Comparison of ENCODE assay signal across 8 cellular contexts in genomic region chr9:6686396-6686795, GRCh38. TPM values are rescaled to one million over a fixed set of nuclear protein-coding genes. Genes with fewer than 3 reads are reported as not detected.
DNase-seq lines count a peak whose midpoint lies in the region; ATAC-seq and TF ChIP-seq lines count a peak whose summit lies in the region.

No MANE protein-coding gene starts in this region.

- H3K4me1 ChIP-seq in SK-N-SH (ENCODE audit: control insufficient read depth in 1 of 2, insufficient read depth in 2 of 2, low read depth in 1 of 2, low read length in 1 of 2), result no peaks in the 10 kb centered on the region; a peak in 1 of 4 replicates

- peak overlapping the region; percentile 16 to 36 for H3K4me3 Mint-ChIP-seq in stimulated activated naive B cell treated with anti-CD40 and anti-IgM and Interleukin-4, amounts not matched to agents 10 μg/mL and 1 μg/mL and 100 μg/mL, for 72 hours
- no peak overlapping the region for H3K4me3 Mint-ChIP-seq in mesothelial cell of epicardium

- peaks cover 36% of the 10 kb centered on the region for H3K79me2 ChIP-seq in SK-N-SH (ENCODE audit: insufficient read depth)

- peaks cover 26 to 49% of the 10 kb centered on the region in 2 donors for H3K4me1 Mint-ChIP-seq in stimulated activated naive B cell treated with anti-CD40 and anti-IgM and Interleukin-4, amounts not matched to agents 10 μg/mL and 1 μg/mL and 100 μg/mL, for 72 hours
- peaks cover 10% of the 10 kb centered on the region for H3K4me1 Mint-ChIP-seq in mesothelial cell of epicardium

- no peak for DNase-seq in SK-N-SH
- peak; percentile 14 for DNase-seq in NCI-H69 (lab: John Stamatoyannopoulos, UW)
- DNase-seq in erythroblast (lab: John Stamatoyannopoulos, UW), result peak; percentile 12 to 20
- DNase-seq in stimulated activated naive B cell treated with anti-CD40 and anti-IgM and Interleukin-4, amounts not matched to agents 10 μg/mL and 1 μg/mL and 100 μg/mL, for 72 hours, result no peak
- DNase-seq in mesothelial cell of epicardium (ENCODE audit: low spot score in 2 of 2, unreplicated experiment in 2 of 2), result no peak
- DNase-seq in NCI-H146 (lab: John Stamatoyannopoulos, UW), result no peak

- H3K27me3 Mint-ChIP-seq in stimulated activated naive B cell treated with anti-CD40 and anti-IgM and Interleukin-4, amounts not matched to agents 10 μg/mL and 1 μg/mL and 100 μg/mL, for 72 hours, result no peaks in the 10 kb centered on the region
- no peaks in the 10 kb centered on the region for H3K27me3 Mint-ChIP-seq in mesothelial cell of epicardium (ENCODE audit: low read depth)

- no peak for ATAC-seq in SK-N-SH treated with all-trans-retinoic acid at 6 μM for 48 hours
- ATAC-seq in stimulated activated naive B cell treated with anti-CD40 and anti-IgM and Interleukin-4, amounts not matched to agents 10 μg/mL and 1 μg/mL and 100 μg/mL, for 72 hours (replicated peaks), result no peak
- no peak for ATAC-seq in HG03175 (IDR thresholded peaks at IDR 0.05; ENCODE audit: unreplicated experiment)

- H3K27me3 ChIP-seq in SK-N-SH (ENCODE audit: insufficient read depth), result no peaks in the 10 kb centered on the region

- no peak for TF ChIP-seq POLR2A in erythroblast (IDR thresholded peaks at IDR 0.05; ENCODE audit: low read length)

- no peak overlapping the region for H3K27ac ChIP-seq in SK-N-SH (ENCODE audit: low read depth in 2 of 2, low read length in 1 of 2)

- TF ChIP-seq EP300 in SK-N-SH (IDR thresholded peaks at IDR 0.05; ENCODE audit: borderline replicate concordance in 1 of 2, low read depth in 1 of 2, low read length in 1 of 2), result no peak

- H3K4me3 ChIP-seq in SK-N-SH (ENCODE audit: low read depth in 2 of 2, low read length in 1 of 2), result no peak overlapping the region

- no peaks in the 10 kb centered on the region for H3K9me3 Mint-ChIP-seq in stimulated activated naive B cell treated with anti-CD40 and anti-IgM and Interleukin-4, amounts not matched to agents 10 μg/mL and 1 μg/mL and 100 μg/mL, for 72 hours
- no peaks in the 10 kb centered on the region for H3K9me3 Mint-ChIP-seq in mesothelial cell of epicardium

- CTCF ChIA-PET in SK-N-SH (lab: Yijun Ruan, JAX), result interaction anchor here (1.0 to 1.4 kb wide), 3 partner anchors 10 to 101 kb away, joined by 3 to 9 read pairs (median 5); no protein-coding TSS in a partner anchor

- TF ChIP-seq RAD21 in SK-N-SH (IDR thresholded peaks at IDR 0.05; ENCODE audit: low read length), result peak; percentile 39

- 65% methylated on average over 3 of the region's 3 CpGs for WGBS in SK-N-SH (ENCODE audit: low lambda C conversion rate)

- H3K36me3 Mint-ChIP-seq in stimulated activated naive B cell treated with anti-CD40 and anti-IgM and Interleukin-4, amounts not matched to agents 10 μg/mL and 1 μg/mL and 100 μg/mL, for 72 hours, result peaks cover 15 to 33% of the 10 kb centered on the region in 2 donors
- no peaks in the 10 kb centered on the region for H3K36me3 Mint-ChIP-seq in mesothelial cell of epicardium

- no peaks in the 10 kb centered on the region for H3K36me3 ChIP-seq in SK-N-SH (replicated peaks in 1 of 2; ENCODE audit: control insufficient read depth in 1 of 2, insufficient read depth in 2 of 2, low read length in 1 of 2)

- H3F3A ChIP-seq in SK-N-SH (replicated peaks; ENCODE audit: insufficient read depth), result peaks cover 10% of the 10 kb centered on the region

- no peaks in the 10 kb centered on the region for H3K9me3 ChIP-seq in SK-N-SH

- no peak overlapping the region for H3K4me2 ChIP-seq in SK-N-SH

- peak overlapping the region; percentile 92 for H3K27ac Mint-ChIP-seq in stimulated activated naive B cell treated with anti-CD40 and anti-IgM and Interleukin-4, amounts not matched to agents 10 μg/mL and 1 μg/mL and 100 μg/mL, for 72 hours
- no peak overlapping the region for H3K27ac Mint-ChIP-seq in mesothelial cell of epicardium

- H3K9me2 ChIP-seq in SK-N-SH, result no peaks in the 10 kb centered on the region

- no peaks in the 10 kb centered on the region for H4K20me1 ChIP-seq in SK-N-SH (ENCODE audit: insufficient read depth)

- TF ChIP-seq CTCF in SK-N-SH (IDR thresholded peaks at IDR 0.05) (peak; percentile 39), mesothelial cell of epicardium (IDR thresholded peaks at IDR 0.05; ENCODE audit: unreplicated experiment) (no peak)

- no peak overlapping the region for H2AFZ ChIP-seq in SK-N-SH (ENCODE audit: low read depth)

- no peak overlapping the region for H3K9ac ChIP-seq in SK-N-SH

- POLR2A ChIA-PET in SK-N-SH (lab: Yijun Ruan, JAX), result no interaction called here

TF ChIP-seq in SK-N-SH, 30 proteins besides CTCF, POLR2A, EP300 and RAD21:
- TF ChIP-seq PBX3 (IDR thresholded peaks at IDR 0.05), result no peak
- 0 out of 2 replicates have a peak, but pooled peaks have one; percentile 10 for TF ChIP-seq SMC3 (IDR thresholded peaks at IDR 0.05; ENCODE audit: low read depth, low read length)

TF ChIP-seq in SK-N-SH treated with all-trans-retinoic acid at 6 μM for 48 hours, 23 proteins besides CTCF, POLR2A, EP300 and RAD21:
- no peak for TF ChIP-seq BACH2 (CRISPR knock-in tag; IDR thresholded peaks at IDR 0.05; ENCODE audit: borderline replicate concordance)
- no peak for TF ChIP-seq PATZ1 (CRISPR knock-in tag; IDR thresholded peaks at IDR 0.05; ENCODE audit: borderline replicate concordance)
- TF ChIP-seq OSR1 (CRISPR knock-in tag; IDR thresholded peaks at IDR 0.05), result no peak
- no peak for TF ChIP-seq SNAI2 (CRISPR knock-in tag; IDR thresholded peaks at IDR 0.05)
- TF ChIP-seq ZFP30 (CRISPR knock-in tag; IDR thresholded peaks at IDR 0.05), result no peak
- TF ChIP-seq ZC3H10 (CRISPR knock-in tag; IDR thresholded peaks at IDR 0.05), result no peak
- no peak for TF ChIP-seq CSRNP3 (CRISPR knock-in tag; IDR thresholded peaks at IDR 0.05)
- no peak for TF ChIP-seq ESRRG (CRISPR knock-in tag; IDR thresholded peaks at IDR 0.05)
- no peak for TF ChIP-seq ZNF8 (CRISPR knock-in tag; IDR thresholded peaks at IDR 0.05)
- no peak for TF ChIP-seq GLIS3 (CRISPR knock-in tag; IDR thresholded peaks at IDR 0.05)
- TF ChIP-seq ZNF70 (CRISPR knock-in tag; IDR thresholded peaks at IDR 0.05), result no peak
- TF ChIP-seq ZFP3 (CRISPR knock-in tag; IDR thresholded peaks at IDR 0.05), result no peak

RNA-seq across cellular contexts. Expression of gene GLDC, which starts 40.9 kb away (rescaled TPM):
- polyA plus RNA-seq in SK-N-SH (2012; rRNA removed), result 4.1 TPM in 2 replicates
- 2.9 and 3.8 TPM in 2 replicates for polyA plus RNA-seq in SK-N-SH (2012; cell fraction: cytosol; rRNA removed)
- 3.4 and 4.8 TPM in 2 replicates for polyA plus RNA-seq in SK-N-SH (2012; cell fraction: nucleus; rRNA removed)
- total RNA-seq in mesothelial cell of epicardium, result 1.0 to 2.0 TPM (median 1.5 TPM) in 3 replicates

Comparison
In these comparisons a context has a peak if more than half of its experiments do, and no peak if none do; other contexts are left out.
1. DNase-seq: peak in NCI-H69 (single experiment) and erythroblast (2 of 2); none in SK-N-SH (single experiment), stimulated activated naive B cell treated with anti-CD40 and anti-IgM and Interleukin-4, amounts not matched to agents 10 μg/mL and 1 μg/mL and 100 μg/mL, for 72 hours (single experiment), mesothelial cell of epicardium (0 of 2) and NCI-H146 (single experiment).